In genomic region chr22:19713228-19713627, GRCh38 we compare ENCODE assay signal across 17 cellular contexts. TPM values are rescaled to one million over a fixed set of nuclear protein-coding genes. Genes with fewer than 3 reads are reported as not detected.
A peak's percentile ranks its signal among the peaks of the same experiment; 100 is the strongest.
DNase-seq lines count a peak whose midpoint lies in the region; ATAC-seq, FAIRE-seq and TF ChIP-seq lines count a peak whose summit lies in the region.
"Had no signal": no experiment of that assay in that cellular context is flagged by ENCODE, and none has a peak within 500 bp of the region (broad histone marks: within the 10 kb centered on the region; RNA-seq: fewer than 3 reads in every experiment).

No MANE protein-coding gene starts in this region.

- H3K4me3 ChIP-seq in neural progenitor cell = no peak overlapping the region
- H3K4me3 ChIP-seq: SK-N-MC had no signal

- H3K36me3 Mint-ChIP-seq in activated CD4-positive, alpha-beta T cell treated with anti-CD3 and anti-CD28 coated beads, Interleukin-2, amount 10 ng/mL, durations not matched to agents 24 days and 14 days (ENCODE audit: low read depth) = no peaks in the 10 kb centered on the region
- no peaks in the 10 kb centered on the region for H3K36me3 Mint-ChIP-seq in activated CD4-positive, alpha-beta T cell treated with anti-CD3 and anti-CD28 coated beads, Interleukin-2, amount 10 ng/mL, durations not matched to agents 7 days and 5 days (ENCODE audit: low read depth)
- H3K36me3 Mint-ChIP-seq in Calu3 (ENCODE audit: insufficient read depth, unreplicated experiment) (peaks cover 26% of the 10 kb centered on the region), neural progenitor cell (peaks cover 3% of the 10 kb centered on the region)
- no peaks in the 10 kb centered on the region for H3K36me3 Mint-ChIP-seq in dendritic cell treated with granulocyte-macrophage colony-stimulating factor and Interleukin-4, amounts not matched to agents 40 ng/mL and 50 ng/mL, for 4 days (ENCODE audit: low read depth)

- H3F3A ChIP-seq in neural progenitor cell (ENCODE audit: low read depth) = peaks cover 17% of the 10 kb centered on the region

- no peaks in the 10 kb centered on the region for H3K36me3 ChIP-seq in neural progenitor cell
- H3K36me3 ChIP-seq: thoracic aorta had no signal

- H3K9me3 Mint-ChIP-seq in activated CD4-positive, alpha-beta T cell treated with anti-CD3 and anti-CD28 coated beads, Interleukin-2, amount 10 ng/mL, durations not matched to agents 24 days and 14 days = no peaks in the 10 kb centered on the region
- H3K9me3 Mint-ChIP-seq in activated CD4-positive, alpha-beta T cell treated with anti-CD3 and anti-CD28 coated beads, Interleukin-2, amount 10 ng/mL, durations not matched to agents 7 days and 5 days = no peaks in the 10 kb centered on the region
- H3K9me3 Mint-ChIP-seq in Calu3 (ENCODE audit: low read depth, unreplicated experiment) (no peaks in the 10 kb centered on the region), neural progenitor cell (no peaks in the 10 kb centered on the region)
- H3K9me3 Mint-ChIP-seq in dendritic cell treated with granulocyte-macrophage colony-stimulating factor and Interleukin-4, amounts not matched to agents 40 ng/mL and 50 ng/mL, for 4 days = no peaks in the 10 kb centered on the region

- no TSS peak for BruUV-seq in Calu3 (replicated peaks; lab: Mats Ljungman, UMichigan)

- no peaks in the 10 kb centered on the region for H3K9me3 ChIP-seq in neural progenitor cell (ENCODE audit: low read depth)
- H3K9me3 ChIP-seq: thoracic aorta had no signal

- peak overlapping the region; percentile 39 for H3K4me3 Mint-ChIP-seq in activated CD4-positive, alpha-beta T cell treated with anti-CD3 and anti-CD28 coated beads, Interleukin-2, amount 10 ng/mL, durations not matched to agents 24 days and 14 days
- H3K4me3 Mint-ChIP-seq in activated CD4-positive, alpha-beta T cell treated with anti-CD3 and anti-CD28 coated beads, Interleukin-2, amount 10 ng/mL, durations not matched to agents 7 days and 5 days = no peak overlapping the region
- H3K4me3 Mint-ChIP-seq in Calu3 (ENCODE audit: low read depth, unreplicated experiment) (peak overlapping the region; percentile 95), neural progenitor cell (peak overlapping the region; percentile 75)
- peak overlapping the region; percentile 37 for H3K4me3 Mint-ChIP-seq in dendritic cell treated with granulocyte-macrophage colony-stimulating factor and Interleukin-4, amounts not matched to agents 40 ng/mL and 50 ng/mL, for 4 days

- no peak for DNase-seq in activated CD4-positive, alpha-beta T cell treated with anti-CD3 and anti-CD28 coated beads, Interleukin-2, amount 10 ng/mL, durations not matched to agents 24 days and 14 days
- DNase-seq in activated CD4-positive, alpha-beta T cell treated with anti-CD3 and anti-CD28 coated beads, Interleukin-2, amount 10 ng/mL, durations not matched to agents 7 days and 5 days = no peak
- no peak for DNase-seq in Calu3
- no peak for DNase-seq in neural progenitor cell (ENCODE audit: low spot score)
- no peak for DNase-seq in stimulated activated CD4-positive, alpha-beta T cell treated with anti-CD3 and anti-CD28 coated beads, Interleukin-4, amount 100 ng/mL, for 4 hours
- no peak for DNase-seq in HTR-8/SVneo (ENCODE audit: insufficient read length, low spot score)
- DNase-seq: activated CD8-positive, alpha-beta memory T cell treated with anti-CD3 and anti-CD28 coated beads for 24 hours; effector CD8-positive, alpha-beta T cell; EL; NCI-H187; NCI-H446 treated with DMSO at 0.1 percent for 48 hours; stimulated activated CD4-positive, alpha-beta T cell treated with anti-CD3 and anti-CD28 coated beads, Interleukin-4, amount 100 ng/mL, for 1 hour had no signal

- intact Hi-C loops in activated CD4-positive, alpha-beta T cell treated with anti-CD3 and anti-CD28 coated beads, Interleukin-2, amount 10 ng/mL, durations not matched to agents 24 days and 14 days (cut with micrococcal nuclease) = no loop called here
- intact Hi-C loops in Calu3 (cut with micrococcal nuclease; ENCODE audit: unreplicated experiment) = no loop called here
- intact Hi-C loops in dendritic cell treated with granulocyte-macrophage colony-stimulating factor and Interleukin-4, amounts not matched to agents 40 ng/mL and 50 ng/mL, for 4 days (cut with micrococcal nuclease) = loop anchor here (10.0 kb wide), 1 partner anchor 568 kb away; the partner anchor contains the start of gene ESS2

- no peaks in the 10 kb centered on the region for H3K79me2 ChIP-seq in neural progenitor cell (ENCODE audit: low read depth)

- H3K27ac Mint-ChIP-seq in activated CD4-positive, alpha-beta T cell treated with anti-CD3 and anti-CD28 coated beads, Interleukin-2, amount 10 ng/mL, durations not matched to agents 24 days and 14 days = no peak overlapping the region
- no peak overlapping the region for H3K27ac Mint-ChIP-seq in activated CD4-positive, alpha-beta T cell treated with anti-CD3 and anti-CD28 coated beads, Interleukin-2, amount 10 ng/mL, durations not matched to agents 7 days and 5 days
- H3K27ac Mint-ChIP-seq in Calu3 (ENCODE audit: unreplicated experiment) (no peak overlapping the region), neural progenitor cell (no peak overlapping the region)
- no peak overlapping the region for H3K27ac Mint-ChIP-seq in dendritic cell treated with granulocyte-macrophage colony-stimulating factor and Interleukin-4, amounts not matched to agents 40 ng/mL and 50 ng/mL, for 4 days

- CTCF ChIA-PET in activated CD4-positive, alpha-beta T cell treated with anti-CD3 and anti-CD28 coated beads, Interleukin-2, amount 10 ng/mL, durations not matched to agents 7 days and 5 days (lab: Charles Lee) = no interaction called here
- CTCF ChIA-PET in Calu3 (lab: Charles Lee) = no interaction called here

- H3K4me2 ChIP-seq in neural progenitor cell = no peak overlapping the region

- H4K20me1 ChIP-seq in neural progenitor cell (ENCODE audit: low read depth) = no peaks in the 10 kb centered on the region

- peaks cover 72% of the 10 kb centered on the region for H3K27me3 ChIP-seq in neural progenitor cell

- H3K9ac ChIP-seq in neural progenitor cell = no peak overlapping the region

- ATAC-seq in HG03196 (IDR thresholded peaks at IDR 0.05; ENCODE audit: unreplicated experiment) = no peak

- peaks cover 26% of the 10 kb centered on the region for H3K27me3 Mint-ChIP-seq in activated CD4-positive, alpha-beta T cell treated with anti-CD3 and anti-CD28 coated beads, Interleukin-2, amount 10 ng/mL, durations not matched to agents 24 days and 14 days
- peaks cover 34% of the 10 kb centered on the region for H3K27me3 Mint-ChIP-seq in activated CD4-positive, alpha-beta T cell treated with anti-CD3 and anti-CD28 coated beads, Interleukin-2, amount 10 ng/mL, durations not matched to agents 7 days and 5 days
- H3K27me3 Mint-ChIP-seq in Calu3 (ENCODE audit: unreplicated experiment) = peaks cover 64% of the 10 kb centered on the region
- H3K27me3 Mint-ChIP-seq in dendritic cell treated with granulocyte-macrophage colony-stimulating factor and Interleukin-4, amounts not matched to agents 40 ng/mL and 50 ng/mL, for 4 days = peaks cover 55% of the 10 kb centered on the region
- H3K27me3 Mint-ChIP-seq in neural progenitor cell (ENCODE audit: insufficient read depth, low read depth) = peaks cover 16% of the 10 kb centered on the region

- no peak for TF ChIP-seq CTCF in Calu3 (IDR thresholded peaks at IDR 0.05; ENCODE audit: unreplicated experiment)
- TF ChIP-seq CTCF in neural progenitor cell (IDR thresholded peaks at IDR 0.05) = no peak

- no peaks in the 10 kb centered on the region for H3K4me1 ChIP-seq in neural progenitor cell

- FAIRE-seq in HTR-8/SVneo (lab: Jason Lieb, UNC) = no peak
- FAIRE-seq: A204.1 had no signal

- peaks cover 3% of the 10 kb centered on the region for H3K4me1 Mint-ChIP-seq in activated CD4-positive, alpha-beta T cell treated with anti-CD3 and anti-CD28 coated beads, Interleukin-2, amount 10 ng/mL, durations not matched to agents 24 days and 14 days
- peaks cover 3% of the 10 kb centered on the region for H3K4me1 Mint-ChIP-seq in activated CD4-positive, alpha-beta T cell treated with anti-CD3 and anti-CD28 coated beads, Interleukin-2, amount 10 ng/mL, durations not matched to agents 7 days and 5 days
- H3K4me1 Mint-ChIP-seq in Calu3 (ENCODE audit: low read depth, unreplicated experiment) (no peaks in the 10 kb centered on the region), neural progenitor cell (peaks cover 14% of the 10 kb centered on the region)
- peaks cover 13% of the 10 kb centered on the region for H3K4me1 Mint-ChIP-seq in dendritic cell treated with granulocyte-macrophage colony-stimulating factor and Interleukin-4, amounts not matched to agents 40 ng/mL and 50 ng/mL, for 4 days (ENCODE audit: low read depth)

- H3K27ac ChIP-seq in neural progenitor cell = no peak overlapping the region
- H3K27ac ChIP-seq: SK-N-MC, thoracic aorta had no signal

- POLR2A ChIA-PET in activated CD4-positive, alpha-beta T cell treated with anti-CD3 and anti-CD28 coated beads, Interleukin-2, amount 10 ng/mL, durations not matched to agents 7 days and 5 days (lab: Charles Lee) = no interaction called here

- no peak overlapping the region for H2AFZ ChIP-seq in neural progenitor cell (replicated peaks)

RNA-seq across cellular contexts. Expression of gene SEPTIN5, which starts 1.1 kb away (rescaled TPM):
- 0.44 and 1.4 TPM in 2 replicates for total RNA-seq in activated CD4-positive, alpha-beta T cell treated with anti-CD3 and anti-CD28 coated beads, Interleukin-2, amount 10 ng/mL, durations not matched to agents 24 days and 14 days
- total RNA-seq in activated CD4-positive, alpha-beta T cell treated with anti-CD3 and anti-CD28 coated beads, Interleukin-2, amount 10 ng/mL, durations not matched to agents 7 days and 5 days = not detected
- 2.3 and 3.3 TPM in 2 replicates for total RNA-seq in Calu3 (2022)
- 5.0 and 8.2 TPM in 2 replicates for total RNA-seq in neural progenitor cell (ENCODE audit: low replicate concordance)

RNA-seq across cellular contexts. Expression of gene GP1BB, which starts 10.1 kb away (rescaled TPM):
- not detected in 2 replicates for total RNA-seq in activated CD4-positive, alpha-beta T cell treated with anti-CD3 and anti-CD28 coated beads, Interleukin-2, amount 10 ng/mL, durations not matched to agents 24 days and 14 days
- not detected for total RNA-seq in activated CD4-positive, alpha-beta T cell treated with anti-CD3 and anti-CD28 coated beads, Interleukin-2, amount 10 ng/mL, durations not matched to agents 7 days and 5 days
- not detected in 2 replicates for total RNA-seq in Calu3 (2022)
- 1.2 TPM in 1 of 2 replicates, not detected in the other for total RNA-seq in neural progenitor cell (ENCODE audit: low replicate concordance)

RNA-seq across cellular contexts. Expression of gene TBX1, which starts 47.4 kb away (rescaled TPM):
- 0.09 TPM in 1 of 2 replicates, not detected in the other for total RNA-seq in activated CD4-positive, alpha-beta T cell treated with anti-CD3 and anti-CD28 coated beads, Interleukin-2, amount 10 ng/mL, durations not matched to agents 24 days and 14 days
- not detected for total RNA-seq in activated CD4-positive, alpha-beta T cell treated with anti-CD3 and anti-CD28 coated beads, Interleukin-2, amount 10 ng/mL, durations not matched to agents 7 days and 5 days
- total RNA-seq in Calu3 (2022) (not detected in 2 replicates), neural progenitor cell (ENCODE audit: low replicate concordance) (0.06 TPM in 1 of 2 replicates, not detected in the other)
